ENCODE assay signal across 26 cellular contexts in genomic region chr9:74858753-74859414, GRCh38. TPM values are rescaled to one million over a fixed set of nuclear protein-coding genes. Genes with fewer than 3 reads are reported as not detected.
A peak's percentile ranks its signal among the peaks of the same experiment; 100 is the strongest.
DNase-seq lines count a peak whose midpoint lies in the region; ATAC-seq, FAIRE-seq and TF ChIP-seq lines count a peak whose summit lies in the region.
"Had no signal": no experiment of that assay in that cellular context is flagged by ENCODE, and none has a peak within 500 bp of the region (broad histone marks: within the 10 kb centered on the region; RNA-seq: fewer than 3 reads in every experiment).

No MANE protein-coding gene starts in this region.

- H2BK15ac ChIP-seq in IMR-90 (ENCODE audit: low read depth, low read length), result no peak overlapping the region

- H4K5ac ChIP-seq in IMR-90 (ENCODE audit: low read depth, low read length), result no peak overlapping the region

- CTCF ChIA-PET in IMR-90 (lab: Yijun Ruan, JAX), result interaction anchor here (0.7 kb wide), 1 partner anchor 405 kb away, joined by 4 read pairs; no protein-coding TSS in a partner anchor
- CTCF ChIA-PET in K562 (lab: Yijun Ruan, JAX; ENCODE audit: low intra/inter-chr PET ratio), result no interaction called here

- dilution Hi-C loops in IMR-90 (cut with HindIII; ENCODE audit: low sequenced_read_pairs, unreplicated experiment), result no loop called here

- FAIRE-seq in K562 (lab: Jason Lieb, UNC) (no peak), urothelium cell line (lab: Jason Lieb, UNC) (no peak)
- FAIRE-seq: endothelial cell of umbilical vein, H1 had no signal

- no peak for TF ChIP-seq POLR2A in IMR-90 (IDR thresholded peaks at IDR 0.05; ENCODE audit: low read depth, low read length)
- no peak for TF ChIP-seq POLR2A in K562 (conservative IDR thresholded peaks at IDR 0.05)

- H3K27ac ChIP-seq in IMR-90 (ENCODE audit: insufficient read depth, low read length) (no peak overlapping the region), K562 (ENCODE audit: extremely low read depth, low read depth, low read length) (no peak overlapping the region)
- H3K27ac ChIP-seq: thoracic aorta, vagina, WERI-Rb-1 had no signal

- H4K8ac ChIP-seq in IMR-90 (ENCODE audit: low read depth in 2 of 2, low read length in 2 of 2), result no peak overlapping the region

- no peak overlapping the region for H3K56ac ChIP-seq in IMR-90 (ENCODE audit: extremely low read depth, insufficient read depth, low read length)

- no peak for TF ChIP-seq CTCF in IMR-90 (conservative IDR thresholded peaks at IDR 0.05; ENCODE audit: low read depth, low read length)
- TF ChIP-seq CTCF in K562 (IDR thresholded peaks at IDR 0.05 in 2 of 3, conservative IDR thresholded peaks at IDR 0.05 in 1 of 3; ENCODE audit: insufficient read depth in 2 of 3, low read depth in 1 of 3, low read length in 3 of 3), result no peak
- no peak for TF ChIP-seq CTCF in mucosa of descending colon (IDR thresholded peaks at IDR 0.05)

- H3K9ac ChIP-seq in IMR-90 (ENCODE audit: low read depth, low read length) (no peak overlapping the region), K562 (ENCODE audit: insufficient read depth in 1 of 2, low read depth in 2 of 2, low read length in 2 of 2) (no peak overlapping the region)

- no peak overlapping the region for H3K18ac ChIP-seq in IMR-90 (ENCODE audit: low read depth, low read length)

- H3K27me3 ChIP-seq in IMR-90 (ENCODE audit: control insufficient read depth, insufficient read depth, low read length), result no peaks in the 10 kb centered on the region
- no peaks in the 10 kb centered on the region for H3K27me3 ChIP-seq in K562 (ENCODE audit: control insufficient read depth in 2 of 2, insufficient read depth in 2 of 2, low read length in 2 of 2)
- H3K27me3 ChIP-seq: vagina had no signal

- H4K20me1 ChIP-seq in IMR-90 (ENCODE audit: insufficient read depth, low read length) (no peaks in the 10 kb centered on the region), K562 (replicated peaks; ENCODE audit: control insufficient read depth, insufficient read depth, low read length) (no peaks in the 10 kb centered on the region)

- H2AK9ac ChIP-seq in IMR-90 (replicated peaks; ENCODE audit: low read depth, low read length, poor library complexity), result no peak overlapping the region

- WGBS in IMR-90 (ENCODE audit: extremely low coverage in 2 of 2, insufficient read length in 1 of 2), 2 experiments, result no CpG with 5 or more reads among the region's 4 CpGs
- WGBS in K562 (ENCODE audit: insufficient coverage, low coverage, missing lambda C conversion rate), result 43% methylated on average over 4 of the region's 4 CpGs

- ATAC-seq in IMR-90 (ENCODE audit: low read depth) (no peak), K562 (peak; percentile 62; the same call in 2 of the 3 replicates), mucosa of descending colon (peak; percentile 67), HG02798 (IDR thresholded peaks at IDR 0.05; ENCODE audit: poor library complexity, unreplicated experiment) (no peak), GM21529 (IDR thresholded peaks at IDR 0.05; ENCODE audit: unreplicated experiment) (no peak)
- ATAC-seq: activated naive CD4-positive, alpha-beta T cell treated with anti-CD3 and anti-CD28 coated beads, Interleukin-2, amount 50 U/mL, for 72 hours; right cardiac atrium; stimulated activated naive CD8-positive, alpha-beta T cell treated with anti-CD3 and anti-CD28 coated beads, Interleukin-15, amount 100 ng/mL, for 72 hours; T-cell had no signal

- no peaks in the 10 kb centered on the region for H3K79me2 ChIP-seq in K562 (ENCODE audit: control insufficient read depth, insufficient read depth, low read length)

- no peak overlapping the region for H3K14ac ChIP-seq in IMR-90 (replicated peaks; ENCODE audit: low read depth, low read length)

- H2AFZ ChIP-seq in IMR-90 (replicated peaks; ENCODE audit: low read length, poor library complexity) (no peak overlapping the region), K562 (ENCODE audit: low read depth, low read length) (peak overlapping the region; percentile 32; the same call in 1 of the 2 replicates)

- no peak overlapping the region for H2BK5ac ChIP-seq in IMR-90 (ENCODE audit: low read depth, low read length, poor library complexity, severe bottlenecking)

- in situ Hi-C loops in IMR-90 (cut with MboI; ENCODE audit: low sequenced_read_pairs), result no loop called here
- in situ Hi-C loops in K562 (cut with MboI), result no loop called here

- H3K4me3 ChIP-seq in IMR-90 (ENCODE audit: insufficient read depth, low read depth, low read length), result no peak overlapping the region
- H3K4me3 ChIP-seq in K562, result no peak overlapping the region
- no peak overlapping the region for H3K4me3 ChIP-seq in mucosa of descending colon
- H3K4me3 ChIP-seq: thoracic aorta, vagina had no signal

- no peak overlapping the region for H2BK120ac ChIP-seq in IMR-90 (ENCODE audit: low read depth, low read length)

- no peak for TF ChIP-seq RAD21 in IMR-90 (IDR thresholded peaks at IDR 0.05; ENCODE audit: low read length)
- TF ChIP-seq RAD21 in K562 (CRISPR knock-in tag; conservative IDR thresholded peaks at IDR 0.05 in 1 of 2, IDR thresholded peaks at IDR 0.05 in 1 of 2), result no peak

- no peak for TF ChIP-seq EP300 in K562 (IDR thresholded peaks at IDR 0.05; ENCODE audit: low read length)

- H3K9me1 ChIP-seq in IMR-90 (ENCODE audit: insufficient read depth, low read length) (no peaks in the 10 kb centered on the region), K562 (ENCODE audit: control insufficient read depth, insufficient read depth, low read length) (no peaks in the 10 kb centered on the region)

- DNase-seq in EH (ENCODE audit: low read depth) (peak; percentile 3), IMR-90 (peak; percentile 2), K562 (ENCODE audit: extremely low read depth in 1 of 4, low spot score in 3 of 4) (peak in 2 of 4 experiments; percentile 7 to 20), mucosa of descending colon (no peak), urothelium cell line (ENCODE audit: low spot score) (no peak), NCI-H1105 (lab: John Stamatoyannopoulos, UW) (no peak)
- DNase-seq: activated CD4-positive, alpha-beta T cell treated with anti-CD3 and anti-CD28 coated beads for 48 hours; activated CD8-positive, alpha-beta memory T cell treated with anti-CD3 and anti-CD28 coated beads for 24 hours; activated effector memory CD4-positive, alpha-beta T cell treated with Interleukin-2 at 50 U/mL for 16 hours; activated T-cell treated with anti-CD3 and anti-CD28 coated beads for 4 hours; GDM1; hypothalamus; NCI-H1694; NCI-H446; right cardiac atrium; stimulated activated CD4-positive, alpha-beta T cell treated with anti-CD3 and anti-CD28 coated beads, Interleukin-1b, Interleukin-23, amount 100 ng/mL, for 48 hours; stimulated activated naive CD8-positive, alpha-beta T cell treated with anti-CD3 and anti-CD28 coated beads, Interleukin-15, amount 100 ng/mL, for 72 hours; T-cell; WERI-Rb-1 had no signal

- intact Hi-C loops in IMR-90 (cut with micrococcal nuclease) (no loop called here), K562 (cut with micrococcal nuclease) (no loop called here), mucosa of descending colon (cut with DNase I, micrococcal nuclease) (no loop called here)

- no peaks in the 10 kb centered on the region for H3K9me3 ChIP-seq in IMR-90 (ENCODE audit: control insufficient read depth, insufficient read depth, low read length)
- no peaks in the 10 kb centered on the region for H3K9me3 ChIP-seq in K562 (replicated peaks; ENCODE audit: control insufficient read depth, insufficient read depth, low read depth, low read length)
- no peaks in the 10 kb centered on the region for H3K9me3 ChIP-seq in mucosa of descending colon
- H3K9me3 ChIP-seq: thoracic aorta, vagina had no signal

- H3K36me3 ChIP-seq in IMR-90 (ENCODE audit: control insufficient read depth, insufficient read depth, low read length) (no peaks in the 10 kb centered on the region), K562 (ENCODE audit: control insufficient read depth, insufficient read depth, low read length) (no peaks in the 10 kb centered on the region), mucosa of descending colon (ENCODE audit: low read depth) (no peaks in the 10 kb centered on the region)
- H3K36me3 ChIP-seq: thoracic aorta, vagina, WERI-Rb-1 had no signal

- H3K4me2 ChIP-seq in IMR-90 (ENCODE audit: low read depth, low read length) (no peak overlapping the region), K562 (ENCODE audit: insufficient read depth, low read length) (no peak overlapping the region)

- BruUV-seq in IMR-90 (replicated peaks; lab: Mats Ljungman, UMichigan) (no TSS peak), K562 (replicated peaks; lab: Mats Ljungman, UMichigan) (no TSS peak)

- no peak overlapping the region for H2BK20ac ChIP-seq in IMR-90 (ENCODE audit: low read depth, low read length)

- no peak overlapping the region for H2AK5ac ChIP-seq in IMR-90 (ENCODE audit: low read depth, low read length)

- H3K4ac ChIP-seq in IMR-90 (ENCODE audit: low read depth, low read length), result no peak overlapping the region

- H3K4me1 ChIP-seq in IMR-90 (ENCODE audit: control insufficient read depth, insufficient read depth, low read length) (no peaks in the 10 kb centered on the region), K562 (replicated peaks in 1 of 2; ENCODE audit: control insufficient read depth in 2 of 2, insufficient read depth in 2 of 2, low read length in 2 of 2) (peaks cover 0 to 6% of the 10 kb centered on the region in 2 experiments; a peak in 2 of 5 replicates), mucosa of descending colon (ENCODE audit: low read depth) (peaks cover 8% of the 10 kb centered on the region)
- H3K4me1 ChIP-seq: vagina had no signal

- no peak overlapping the region for H3K23ac ChIP-seq in IMR-90 (ENCODE audit: low read depth, low read length)

- POLR2A ChIA-PET in IMR-90 (lab: Charles Lee; ENCODE audit: unreplicated experiment), result no interaction called here
- POLR2A ChIA-PET in K562 (lab: Yijun Ruan, JAX), result no interaction called here

- H3K79me1 ChIP-seq in IMR-90 (ENCODE audit: low read depth in 1 of 2, low read length in 2 of 2), result no peaks in the 10 kb centered on the region

- H4K91ac ChIP-seq in IMR-90 (ENCODE audit: insufficient read depth, low read depth, low read length), result no peak overlapping the region

RNA-seq across cellular contexts. Expression of gene TRPM6, which starts 28.8 kb away (rescaled TPM):
- under 0.01 TPM in 2 replicates for total RNA-seq in IMR-90 (2012; rRNA removed)
- 0.02 TPM in 1 of 2 replicates, not detected in the other for polyA plus RNA-seq in IMR-90 (2012; rRNA removed)
- polyA plus RNA-seq in IMR-90 (2012; cell fraction: cytosol; rRNA removed), result not detected in 2 replicates
- 0.01 TPM in 1 of 2 replicates, not detected in the other for polyA plus RNA-seq in IMR-90 (2012; cell fraction: nucleus; rRNA removed; ENCODE audit: low replicate concordance)
- total RNA-seq in K562 (2011; cell fraction: chromatin; rRNA removed; ENCODE audit: low replicate concordance), result 0.05 and 0.32 TPM in 2 replicates
- not detected in 2 replicates for total RNA-seq in K562 (2011; cell fraction: nucleolus; rRNA removed)
- total RNA-seq in K562 (2011; cell fraction: nucleoplasm; rRNA removed), result 0.07 TPM in 1 of 2 replicates, not detected in the other
- total RNA-seq in K562 (2014; rRNA removed), result 0.04 and 0.05 TPM in 2 replicates
- total RNA-seq in K562 (2014; rRNA removed; fragmentation: Illumina TruSeq; extraction: Trizol), result 0.13 and 0.15 TPM in 2 replicates
- total RNA-seq in K562 (2015; rRNA removed; fragmentation: Illumina TruSeq; extraction: Trizol), result 0.08 and 0.14 TPM in 2 replicates
- total RNA-seq in K562 (2021), result 0.11 and 0.13 TPM in 2 replicates
- 0.03 TPM in 1 of 2 replicates, not detected in the other for polyA plus RNA-seq in K562 (2011; rRNA removed)
- under 0.01 TPM in 1 of 2 replicates, not detected in the other for polyA plus RNA-seq in K562 (2011; cell fraction: cytosol; rRNA removed)
- 0.01 TPM in 2 replicates for polyA plus RNA-seq in K562 (2011; cell fraction: nucleus; rRNA removed)
- 0.07 and 0.09 TPM in 2 replicates for polyA plus RNA-seq in K562 (2012)
- polyA plus RNA-seq in K562 (2014; fragmentation: Illumina TruSeq; extraction: Trizol), result 0.06 and 0.16 TPM in 2 replicates
- polyA plus RNA-seq in K562 (2014; fragmentation: Nextera tagmentation; extraction: Ambion mirVana), result under 1 TPM; 0.07 to 0.08 TPM
- polyA plus RNA-seq in K562 (2014; rRNA removed), result 0.09 and 0.23 TPM in 2 replicates
- polyA minus RNA-seq in K562 (2011; rRNA and poly(A)+ RNA removed), result 0.03 and 0.04 TPM in 2 replicates
- polyA minus RNA-seq in K562 (2011; cell fraction: cytosol; rRNA and poly(A)+ RNA removed), result not detected in 2 replicates
- polyA minus RNA-seq in K562 (2011; cell fraction: nucleus; rRNA and poly(A)+ RNA removed), result under 0.01 TPM in 1 of 2 replicates, not detected in the other
- total RNA-seq in mucosa of descending colon, result 100 to 1,000 TPM in 1 of 3 donors, 10 to 100 TPM in 2; 39.3 to 125 (median 45.9) TPM
- total RNA-seq: T-cell had no signal

Comparison
In these comparisons a context has a peak if more than half of its experiments do, and no peak if none do; other contexts are left out.
1. DNase-seq: peak in EH (single experiment) and IMR-90 (single experiment); none in mucosa of descending colon (0 of 3), urothelium cell line (single experiment) and NCI-H1105 (single experiment).
2. ATAC-seq: peak in K562 (single experiment) and mucosa of descending colon (single experiment); none in IMR-90 (single experiment), HG02798 (single experiment) and GM21529 (single experiment).
3. RNA of gene TRPM6, which starts 28.8 kb away (total RNA-seq): 39.3 to 125 TPM in mucosa of descending colon; 0.04 to 0.32 TPM in K562 and under 0.01 TPM in IMR-90; every median in the first group is over 10 times any median in the second.